In genomic region chr14:39417014-39417413, GRCh38 we compare ENCODE assay signal across 2 cellular contexts.
TF ChIP-seq lines count a peak whose summit lies in the region.

No MANE protein-coding gene starts in this region.

TF ChIP-seq in Ishikawa, 13 proteins besides CTCF, POLR2A, EP300 and RAD21 (continued from another document):
- TF ChIP-seq REST (IDR thresholded peaks at IDR 0.05; ENCODE audit: low read depth) (no peak), TAF1 (IDR thresholded peaks at IDR 0.05; ENCODE audit: low read depth) (no peak), FOXM1 (IDR thresholded peaks at IDR 0.05; ENCODE audit: borderline replicate concordance, low read depth) (no peak)

TF ChIP-seq in SK-N-SH treated with all-trans-retinoic acid at 6 μM for 48 hours, 23 proteins besides CTCF, POLR2A, EP300 and RAD21 (continued from another document):
- TF ChIP-seq CSRNP3 (CRISPR knock-in tag; IDR thresholded peaks at IDR 0.05) (no peak), TOX (CRISPR knock-in tag; IDR thresholded peaks at IDR 0.05; ENCODE audit: borderline replicate concordance) (no peak), ZNF565 (CRISPR knock-in tag; conservative IDR thresholded peaks at IDR 0.05; ENCODE audit: low read depth) (no peak), BACH2 (CRISPR knock-in tag; IDR thresholded peaks at IDR 0.05; ENCODE audit: borderline replicate concordance) (no peak), PATZ1 (CRISPR knock-in tag; IDR thresholded peaks at IDR 0.05; ENCODE audit: borderline replicate concordance) (no peak), ISL1 (CRISPR knock-in tag; IDR thresholded peaks at IDR 0.05) (no peak), GLIS3 (CRISPR knock-in tag; IDR thresholded peaks at IDR 0.05) (no peak), ZNF70 (CRISPR knock-in tag; IDR thresholded peaks at IDR 0.05) (no peak), CSDC2 (CRISPR knock-in tag; IDR thresholded peaks at IDR 0.05) (no peak), ESRRG (CRISPR knock-in tag; IDR thresholded peaks at IDR 0.05) (no peak), OSR1 (CRISPR knock-in tag; IDR thresholded peaks at IDR 0.05) (no peak), POU6F1 (CRISPR knock-in tag; IDR thresholded peaks at IDR 0.05; ENCODE audit: borderline replicate concordance, low read depth) (no peak)
